Comparison of ENCODE assay signal across 17 cellular contexts in the genomic region with DNA sequence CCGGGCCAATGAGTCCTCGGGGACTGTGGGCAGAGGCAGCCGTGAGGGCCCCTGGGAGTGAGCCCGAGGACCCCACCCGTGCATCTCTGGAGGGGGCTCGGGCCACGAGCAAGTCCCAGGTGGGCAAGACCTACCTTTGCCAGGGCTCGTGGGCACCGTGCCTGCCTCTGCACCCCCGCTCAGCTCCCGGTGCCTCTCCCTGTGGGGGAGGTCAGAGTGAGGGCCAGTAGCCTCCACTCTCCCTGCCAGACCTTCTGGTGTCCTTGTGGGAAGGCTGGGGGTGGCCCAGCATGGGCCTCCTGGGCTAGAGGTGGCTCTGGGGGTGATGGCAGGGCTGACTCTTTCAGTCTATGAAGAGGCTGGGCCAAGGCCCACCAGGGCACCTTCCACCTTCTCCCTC. TPM values are rescaled to one million over a fixed set of nuclear protein-coding genes. Genes with fewer than 3 reads are reported as not detected.
"Had no signal": no experiment of that assay in that cellular context is flagged by ENCODE, and none has a peak within 500 bp of the region (broad histone marks: within the 10 kb centered on the region; RNA-seq: fewer than 3 reads in every experiment).

No MANE protein-coding gene starts in this region.

RNA-seq across cellular contexts. Expression of a gene that starts 31.7 kb away (rescaled TPM):
- total RNA-seq: activated B cell treated with CpG ODN at 0.5 μM for 24 hours; activated CD4-positive, alpha-beta memory T cell treated with anti-CD3 and anti-CD28 coated beads for 36 hours; activated CD4-positive, alpha-beta T cell treated with anti-CD3 and anti-CD28 coated beads, Interleukin-2, amount 10 ng/mL, durations not matched to agents 24 days and 14 days; activated CD8-positive, alpha-beta memory T cell treated with anti-CD3 and anti-CD28 coated beads for 36 hours; activated CD8-positive, alpha-beta T cell treated with anti-CD3 and anti-CD28 coated beads for 36 hours; activated naive CD4-positive, alpha-beta T cell treated with anti-CD3 and anti-CD28 coated beads for 36 hours; activated naive CD4-positive, alpha-beta T cell treated with anti-CD3 and anti-CD28 coated beads, Interleukin-2, amount 50 U/mL, for 72 hours; activated naive CD8-positive, alpha-beta T cell treated with anti-CD3 and anti-CD28 coated beads for 36 hours; activated T-cell treated with anti-CD3 and anti-CD28 coated beads, Interleukin-2, amount 50 U/mL, for 4 hours; activated T-cell treated with anti-CD3 and anti-CD28 coated beads, Interleukin-2, amount 50 U/mL, for 72 hours; activated T-helper 1 cell treated with anti-CD3 and anti-CD28 coated beads, Interleukin-12 subunit alpha, Interleukin-12 subunit beta, Interleukin-2, Interleukin-4 antibody, amounts not matched to agents 30 ng/mL and 10 ng/mL and 1 ng/mL, durations not matched to agents 14 hours and 24 hours and 36 hours; activated T-helper 17 cell treated with anti-CD3 and anti-CD28 coated beads, Interleukin-2, amount 50 U/mL, for 72 hours; aorta; astrocyte; body of pancreas; breast epithelium had no signal
- polyA plus RNA-seq: adrenal gland had no signal

RNA-seq across cellular contexts. Expression of a gene that starts 35.9 kb away (rescaled TPM):
- total RNA-seq: activated CD8-positive, alpha-beta memory T cell treated with anti-CD3 and anti-CD28 coated beads for 36 hours had no signal
